25 cellular contexts compared by ENCODE assay signal in genomic region chr17:68801564-68801963, GRCh38.
A peak's percentile ranks its signal among the peaks of the same experiment; 100 is the strongest.
DNase-seq lines count a peak whose midpoint lies in the region; ATAC-seq, FAIRE-seq and TF ChIP-seq lines count a peak whose summit lies in the region.
"Had no signal": no experiment of that assay in that cellular context is flagged by ENCODE, and none has a peak within 500 bp of the region (broad histone marks: within the 10 kb centered on the region; RNA-seq: fewer than 3 reads in every experiment).

No MANE protein-coding gene starts in this region.

- no peak overlapping the region for H3K4ac ChIP-seq in mesenchymal stem cell (ENCODE audit: low read depth in 1 of 2, low read length in 2 of 2)

- H2AK5ac ChIP-seq in mesenchymal stem cell (ENCODE audit: low read length, severe bottlenecking) = no peak overlapping the region

- no peak for TF ChIP-seq CTCF in heart left ventricle (IDR thresholded peaks at IDR 0.05)
- no peak for TF ChIP-seq CTCF in GM12878 (IDR thresholded peaks at IDR 0.05 in 2 of 3, conservative IDR thresholded peaks at IDR 0.05 in 1 of 3; ENCODE audit: control insufficient read depth in 2 of 3, extremely low read depth in 1 of 3, insufficient read depth in 1 of 3, low read depth in 3 of 3, low read length in 3 of 3)

- H3K27ac ChIP-seq in heart left ventricle (peak overlapping the region in 8 of 12 donors; percentile 10 to 70 (median 42)), GM12878 (ENCODE audit: control insufficient read depth, insufficient read depth) (no peak overlapping the region), mesenchymal stem cell (ENCODE audit: low read length, poor library complexity, severe bottlenecking) (no peak overlapping the region), stomach smooth muscle (ENCODE audit: low read length) (peak overlapping the region; percentile 18)
- H3K27ac ChIP-seq: A549; BLaER1 treated with 17β-estradiol and CSF1 and Interleukin-3, amounts not matched to agents 10 nM and 100 nM had no signal

- no peak overlapping the region for H4K91ac ChIP-seq in mesenchymal stem cell (ENCODE audit: low read length)

- H3K4me2 ChIP-seq in GM12878 (ENCODE audit: control insufficient read depth, insufficient read depth) = no peak overlapping the region
- H3K4me2 ChIP-seq in mesenchymal stem cell (ENCODE audit: low read length, poor library complexity, severe bottlenecking) = no peak overlapping the region
- H3K4me2 ChIP-seq: A549; BLaER1 treated with 17β-estradiol and CSF1 and Interleukin-3, amounts not matched to agents 10 nM and 100 nM; GM23338 had no signal

- 92 to 95% (median 93%) methylated on average over 4 of the region's 4 CpGs for WGBS in heart left ventricle, 4 donors
- WGBS in GM12878 (ENCODE audit: insufficient coverage, insufficient replicate concordance, low lambda C conversion rate, missing lambda C conversion rate) = 30% methylated on average over 4 of the region's 4 CpGs
- 90% methylated on average over 3 of the region's 4 CpGs for WGBS in mesenchymal stem cell

- TF ChIP-seq POLR2A in heart left ventricle (IDR thresholded peaks at IDR 0.05) = no peak
- TF ChIP-seq POLR2A in GM12878 (IDR thresholded peaks at IDR 0.05; ENCODE audit: low read depth, low read length) = no peak

- SMC1A ChIA-PET in GM12878 (lab: Charles Lee; ENCODE audit: uncharacterized antibody, unreplicated experiment) = no interaction called here

- no peaks in the 10 kb centered on the region for H3K36me3 Mint-ChIP-seq in activated T-cell treated with anti-CD3 and anti-CD28 coated beads, Interleukin-2, amount 50 U/mL, for 4 hours (ENCODE audit: insufficient read depth)
- H3K36me3 Mint-ChIP-seq: CD14-positive monocyte; CD8-positive, alpha-beta memory T cell had no signal

- FAIRE-seq in GM12878 (lab: Jason Lieb, UNC) = no peak
- FAIRE-seq: A549, D721Med, GM12891 had no signal

- no peak for TF ChIP-seq RAD21 in GM12878 (IDR thresholded peaks at IDR 0.05; ENCODE audit: insufficient read depth, low read depth, low read length)

- H3K9ac ChIP-seq in GM12878 (ENCODE audit: control insufficient read depth, insufficient read depth, low read length) (no peak overlapping the region), mesenchymal stem cell (ENCODE audit: low read length) (peak overlapping the region; percentile 6), stomach smooth muscle (ENCODE audit: low read length in 2 of 2) (no peak overlapping the region)
- H3K9ac ChIP-seq: BLaER1 treated with 17β-estradiol and CSF1 and Interleukin-3, amounts not matched to agents 10 nM and 100 nM had no signal

- H2BK5ac ChIP-seq in mesenchymal stem cell (ENCODE audit: low read depth, low read length, poor library complexity, severe bottlenecking) = no peak overlapping the region

- no peak overlapping the region for H3K18ac ChIP-seq in mesenchymal stem cell (ENCODE audit: low read depth in 1 of 2, low read length in 2 of 2)

- in situ Hi-C loops in GM12878 (cut with MboI) = no loop called here

- H2AFZ ChIP-seq in GM12878 (ENCODE audit: control insufficient read depth, low read depth, low read length) = no peak overlapping the region
- H2AFZ ChIP-seq in mesenchymal stem cell (ENCODE audit: low read depth, low read length) = no peak overlapping the region
- H2AFZ ChIP-seq: GM23338 had no signal

- H3K27me3 Mint-ChIP-seq in activated T-cell treated with anti-CD3 and anti-CD28 coated beads, Interleukin-2, amount 50 U/mL, for 4 hours (ENCODE audit: low read depth) = peaks cover 13% of the 10 kb centered on the region

- POLR2A ChIA-PET in GM12878 (lab: Charles Lee) = no interaction called here

- no peaks in the 10 kb centered on the region for H3K79me2 ChIP-seq in GM12878 (ENCODE audit: control insufficient read depth, insufficient read depth, low read length)

- H3K4me3 ChIP-seq in heart left ventricle = no peak overlapping the region
- H3K4me3 ChIP-seq in GM12878 = no peak overlapping the region
- no peak overlapping the region for H3K4me3 ChIP-seq in mesenchymal stem cell (ENCODE audit: insufficient read depth in 1 of 2, low read depth in 1 of 2, low read length in 2 of 2)
- no peak overlapping the region for H3K4me3 ChIP-seq in stomach smooth muscle (ENCODE audit: low read length in 2 of 2)
- H3K4me3 ChIP-seq: A549; BLaER1 treated with 17β-estradiol and CSF1 and Interleukin-3, amounts not matched to agents 10 nM and 100 nM; GM23338 had no signal

- H3K9me3 ChIP-seq in heart left ventricle = no peaks in the 10 kb centered on the region
- no peaks in the 10 kb centered on the region; the same call in 2 of the 3 replicates for H3K9me3 ChIP-seq in GM12878 (replicated peaks; ENCODE audit: control insufficient read depth, insufficient read depth, low read length)
- H3K9me3 ChIP-seq in mesenchymal stem cell (ENCODE audit: control insufficient read depth, low read length) = no peaks in the 10 kb centered on the region
- H3K9me3 ChIP-seq in stomach smooth muscle (ENCODE audit: control insufficient read depth in 2 of 2, low read length in 2 of 2) = peaks cover 0 to 3% of the 10 kb centered on the region in 2 donors
- H3K9me3 ChIP-seq: A549; BE2C; BLaER1 treated with 17β-estradiol and CSF1 and Interleukin-3, amounts not matched to agents 10 nM and 100 nM had no signal

- no peak for TF ChIP-seq EP300 in GM12878 (IDR thresholded peaks at IDR 0.05; ENCODE audit: borderline replicate concordance in 1 of 2, control insufficient read depth in 1 of 2, low read depth in 2 of 2, low read length in 2 of 2)

- BruUV-seq in GM12878 (replicated peaks; lab: Mats Ljungman, UMichigan) = no TSS peak

- RAD21 ChIA-PET in GM12878 (lab: Charles Lee; ENCODE audit: unreplicated experiment) = no interaction called here

- no peak overlapping the region for H3K23ac ChIP-seq in mesenchymal stem cell (ENCODE audit: low read length in 2 of 2)

- H3K4me1 ChIP-seq in heart left ventricle = peaks cover 0 to 7% (median 0%) of the 10 kb centered on the region in 12 donors
- no peaks in the 10 kb centered on the region for H3K4me1 ChIP-seq in GM12878 (ENCODE audit: control insufficient read depth, insufficient read depth, low read length)
- peaks cover 2% of the 10 kb centered on the region for H3K4me1 ChIP-seq in mesenchymal stem cell (ENCODE audit: control insufficient read depth, insufficient read depth, low read depth, low read length)
- no peaks in the 10 kb centered on the region for H3K4me1 ChIP-seq in stomach smooth muscle (ENCODE audit: control insufficient read depth, insufficient read depth, low read length)
- H3K4me1 ChIP-seq: BE2C had no signal

- no peak overlapping the region for H2BK15ac ChIP-seq in mesenchymal stem cell (ENCODE audit: low read depth, poor library complexity, severe bottlenecking)

- H2BK120ac ChIP-seq in mesenchymal stem cell (ENCODE audit: low read depth, low read length) = no peak overlapping the region

- no peaks in the 10 kb centered on the region for H3K79me1 ChIP-seq in mesenchymal stem cell (replicated peaks; ENCODE audit: low read length, poor library complexity, severe bottlenecking)

- no peak overlapping the region for H3K4me3 Mint-ChIP-seq in activated T-cell treated with anti-CD3 and anti-CD28 coated beads, Interleukin-2, amount 50 U/mL, for 4 hours
- H3K4me3 Mint-ChIP-seq: CD14-positive monocyte; CD4-positive, alpha-beta T cell; CD8-positive, alpha-beta memory T cell; GM23338; H9 had no signal

- CTCF ChIA-PET in GM12878 (lab: Yijun Ruan, JAX) = no interaction called here

- H3K27me3 ChIP-seq in heart left ventricle (no peaks in the 10 kb centered on the region), GM12878 (replicated peaks in 1 of 2; ENCODE audit: control insufficient read depth in 2 of 2, insufficient read depth in 2 of 2, low read length in 1 of 2) (no peaks in the 10 kb centered on the region), mesenchymal stem cell (ENCODE audit: control insufficient read depth in 1 of 2, insufficient read depth in 1 of 2, low read length in 2 of 2) (no peaks in the 10 kb centered on the region), stomach smooth muscle (ENCODE audit: control insufficient read depth in 1 of 2, insufficient read depth in 2 of 2, low read length in 2 of 2) (no peaks in the 10 kb centered on the region)
- H3K27me3 ChIP-seq: BLaER1 treated with 17β-estradiol and CSF1 and Interleukin-3, amounts not matched to agents 10 nM and 100 nM had no signal

- ATAC-seq in heart left ventricle (no peak), left ventricle myocardium superior (no peak), GM12878 (no peak), GM19328 (IDR thresholded peaks at IDR 0.05; ENCODE audit: unreplicated experiment) (no peak)
- no peak for ATAC-seq in activated T-cell treated with anti-CD3 and anti-CD28 coated beads, Interleukin-2, amount 50 U/mL, for 4 hours
- ATAC-seq: A549, GM23338, HCT116 had no signal

- DNase-seq in heart left ventricle (no peak), left ventricle myocardium superior (no peak), GM12878 (ENCODE audit: low read depth, low spot score) (no peak), mesenchymal stem cell (no peak)
- DNase-seq in activated T-cell treated with anti-CD3 and anti-CD28 coated beads, Interleukin-2, amount 50 U/mL, for 4 hours = no peak
- DNase-seq: 8988T; ACHN; AML-193; BE2C; CD4-positive, alpha-beta T cell; CD8-positive, alpha-beta memory T cell; DMS 273 treated with DMSO at 0.1 percent for 48 hours; DMS79; EL; GDM1; H9 had no signal

- H2BK12ac ChIP-seq in mesenchymal stem cell (ENCODE audit: low read length in 2 of 2) = no peak overlapping the region

- intact Hi-C loops in heart left ventricle (cut with DNase I) (no loop called here), left ventricle myocardium superior (cut with micrococcal nuclease) (no loop called here), GM12878 (cut with micrococcal nuclease; ENCODE audit: unreplicated experiment) (no loop called here)

- no peaks in the 10 kb centered on the region for H4K20me1 ChIP-seq in GM12878 (ENCODE audit: control insufficient read depth, insufficient read depth)
- H4K20me1 ChIP-seq: BLaER1 treated with 17β-estradiol and CSF1 and Interleukin-3, amounts not matched to agents 10 nM and 100 nM had no signal

- H3K36me3 ChIP-seq in heart left ventricle (no peaks in the 10 kb centered on the region), GM12878 (ENCODE audit: control insufficient read depth in 2 of 2, insufficient read depth in 2 of 2, low read length in 1 of 2) (no peaks in the 10 kb centered on the region), mesenchymal stem cell (ENCODE audit: control insufficient read depth in 1 of 2, insufficient read depth in 2 of 2, low read depth in 1 of 2, low read length in 2 of 2) (no peaks in the 10 kb centered on the region), stomach smooth muscle (ENCODE audit: control insufficient read depth in 2 of 2, insufficient read depth in 2 of 2, low read length in 2 of 2) (no peaks in the 10 kb centered on the region)
- H3K36me3 ChIP-seq: BE2C; BLaER1 treated with 17β-estradiol and CSF1 and Interleukin-3, amounts not matched to agents 10 nM and 100 nM had no signal

- no peak overlapping the region for H4K8ac ChIP-seq in mesenchymal stem cell (ENCODE audit: low read length)

- no peaks in the 10 kb centered on the region for H3K4me1 Mint-ChIP-seq in activated T-cell treated with anti-CD3 and anti-CD28 coated beads, Interleukin-2, amount 50 U/mL, for 4 hours (ENCODE audit: low read depth)
- H3K4me1 Mint-ChIP-seq: CD14-positive monocyte; CD8-positive, alpha-beta memory T cell; GM23338 had no signal

- no peaks in the 10 kb centered on the region for H3K9me3 Mint-ChIP-seq in activated T-cell treated with anti-CD3 and anti-CD28 coated beads, Interleukin-2, amount 50 U/mL, for 4 hours
- H3K9me3 Mint-ChIP-seq: CD4-positive, alpha-beta T cell had no signal

- no peak overlapping the region for H3K14ac ChIP-seq in mesenchymal stem cell (ENCODE audit: low read length in 2 of 2)

Comparison
In these comparisons a context has a peak if more than half of its experiments do, and no peak if none do; other contexts are left out.
1. H3K27ac ChIP-seq: peak in heart left ventricle (8 of 12) and stomach smooth muscle (single experiment); none in GM12878 (single experiment) and mesenchymal stem cell (single experiment).